In the genomic region with DNA sequence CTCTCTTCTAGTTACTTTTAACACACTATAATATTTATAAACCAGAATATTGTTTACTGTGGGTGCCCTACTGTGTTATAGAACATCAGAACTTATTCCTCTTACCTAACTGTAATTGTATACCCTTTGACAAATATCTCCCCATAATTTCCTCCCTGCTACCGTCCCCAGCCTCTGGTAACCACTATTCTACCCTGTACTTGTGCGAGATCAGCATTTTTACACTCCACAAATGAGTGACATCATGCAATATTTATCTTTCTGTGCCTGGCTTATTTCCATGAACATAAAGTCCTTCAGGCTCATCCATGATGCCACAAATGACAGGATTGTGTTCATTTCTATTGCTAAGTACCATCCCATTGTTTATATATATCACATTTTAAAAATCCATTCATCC, we compare ENCODE assay signal across 17 cellular contexts.
DNase-seq lines count a peak whose midpoint lies in the region; ATAC-seq lines count a peak whose summit lies in the region.
"Had no signal": no experiment of that assay in that cellular context is flagged by ENCODE, and none has a peak within 500 bp of the region (broad histone marks: within the 10 kb centered on the region; RNA-seq: fewer than 3 reads in every experiment).

No MANE protein-coding gene starts in this region.

- peak overlapping the region; percentile 8 for H3K27ac Mint-ChIP-seq in T-helper 17 cell
- H3K27ac Mint-ChIP-seq: CD4-positive, CD25-positive, alpha-beta regulatory T cell; IgD-negative memory B cell had no signal

- peak; percentile 49 for DNase-seq in NCI-H510A treated with DMSO at 0.1 percent for 48 hours (lab: John Stamatoyannopoulos, UW)
- no peak for DNase-seq in NCI-H510A (lab: John Stamatoyannopoulos, UW)
- DNase-seq in DMS53 (lab: John Stamatoyannopoulos, UW), result peak; percentile 84
- no peak for DNase-seq in T-helper 17 cell
- peak; percentile 21 for DNase-seq in glomerular visceral epithelial cell (ENCODE audit: extremely low spot score)
- no peak for DNase-seq in retina
- no peak for DNase-seq in head of caudate nucleus
- DNase-seq in posterior cingulate gyrus, result no peak
- DNase-seq: 8988T; ACHN; CD4-positive, CD25-positive, alpha-beta regulatory T cell; DND-41; GDM1; GM23248 had no signal

- peaks cover 6% of the 10 kb centered on the region for H3K4me1 Mint-ChIP-seq in T-helper 17 cell

- no peak for ATAC-seq in T-helper 17 cell
- ATAC-seq: HCT116 had no signal

- no peaks in the 10 kb centered on the region for H3K27me3 Mint-ChIP-seq in T-helper 17 cell
- H3K27me3 Mint-ChIP-seq: CD4-positive, CD25-positive, alpha-beta regulatory T cell; IgD-negative memory B cell had no signal

- no peaks in the 10 kb centered on the region for H3K36me3 Mint-ChIP-seq in T-helper 17 cell (ENCODE audit: low read depth)

- intact Hi-C loops in head of caudate nucleus (cut with DNase I), result no loop called here
- intact Hi-C loops in posterior cingulate gyrus (cut with DNase I), result no loop called here

- H3K9me3 ChIP-seq in T-helper 17 cell (ENCODE audit: control insufficient read depth, low read length, poor library complexity, severe bottlenecking), result no peaks in the 10 kb centered on the region
- H3K9me3 ChIP-seq: BLaER1 treated with 17β-estradiol and CSF1 and Interleukin-3, amounts not matched to agents 10 nM and 100 nM had no signal

- H3K4me3 Mint-ChIP-seq in T-helper 17 cell, result no peak overlapping the region
- H3K4me3 Mint-ChIP-seq: CD4-positive, CD25-positive, alpha-beta regulatory T cell; IgD-negative memory B cell had no signal

Comparison
In these comparisons a context has a peak if more than half of its experiments do, and no peak if none do; other contexts are left out.
1. DNase-seq: peak in NCI-H510A treated with DMSO at 0.1 percent for 48 hours (single experiment), DMS53 (single experiment) and glomerular visceral epithelial cell (single experiment); none in NCI-H510A (single experiment), T-helper 17 cell (0 of 3), retina (single experiment), head of caudate nucleus (0 of 42) and posterior cingulate gyrus (0 of 10).